25 cellular contexts compared by ENCODE assay signal in genomic region chr6:144325232-144325631, GRCh38.
"Had no signal": no experiment of that assay in that cellular context is flagged by ENCODE, and none has a peak within 500 bp of the region (broad histone marks: within the 10 kb centered on the region; RNA-seq: fewer than 3 reads in every experiment).

No MANE protein-coding gene starts in this region.

- H3K4me3 ChIP-seq: left ventricle myocardium inferior, lung, ovary, right atrium auricular region, skin epidermis, suprapubic skin, thoracic aorta, tibial artery, upper lobe of right lung had no signal

- H3K27me3 ChIP-seq: ovary, right atrium auricular region, suprapubic skin, tibial artery, upper lobe of right lung had no signal

- H3K9me3 Mint-ChIP-seq: mesothelial cell of epicardium; naive B cell; natural killer cell; stimulated activated naive B cell treated with anti-CD40 and anti-IgM and Interleukin-4, amounts not matched to agents 10 μg/mL and 1 μg/mL and 100 μg/mL, for 72 hours; stimulated activated naive CD8-positive, alpha-beta T cell treated with anti-CD3 and anti-CD28 coated beads, Interleukin-15, Interleukin-2, amounts not matched to agents 100 ng/mL and 50 ng/mL, for 24 hours had no signal

- H3K27ac ChIP-seq: left ventricle myocardium inferior, right atrium auricular region, skin epidermis, suprapubic skin, thoracic aorta, upper lobe of right lung had no signal

- H3K9me3 ChIP-seq: ovary, suprapubic skin, thoracic aorta, tibial artery, upper lobe of right lung had no signal

- H3K27ac Mint-ChIP-seq: mesothelial cell of epicardium; progenitor cell of endocrine pancreas; stimulated activated naive B cell treated with anti-CD40 and anti-IgM and Interleukin-4, amounts not matched to agents 10 μg/mL and 1 μg/mL and 100 μg/mL, for 72 hours; stimulated activated naive CD8-positive, alpha-beta T cell treated with anti-CD3 and anti-CD28 coated beads, Interleukin-15, Interleukin-2, amounts not matched to agents 100 ng/mL and 50 ng/mL, for 24 hours had no signal

- H3K36me3 Mint-ChIP-seq: mesothelial cell of epicardium; naive B cell; natural killer cell; stimulated activated naive B cell treated with anti-CD40 and anti-IgM and Interleukin-4, amounts not matched to agents 10 μg/mL and 1 μg/mL and 100 μg/mL, for 72 hours had no signal

- H3K27me3 Mint-ChIP-seq: naive B cell; progenitor cell of endocrine pancreas; stimulated activated naive B cell treated with anti-CD40 and anti-IgM and Interleukin-4, amounts not matched to agents 10 μg/mL and 1 μg/mL and 100 μg/mL, for 72 hours; stimulated activated naive CD8-positive, alpha-beta T cell treated with anti-CD3 and anti-CD28 coated beads, Interleukin-15, Interleukin-2, amounts not matched to agents 100 ng/mL and 50 ng/mL, for 24 hours had no signal

- H3K36me3 ChIP-seq: left ventricle myocardium inferior, ovary, right atrium auricular region, suprapubic skin, thoracic aorta, tibial artery, upper lobe of right lung had no signal

- DNase-seq: hypothalamus; islet precursor cell; left ventricle myocardium inferior; mesendoderm; naive B cell; natural killer cell; ovary; stimulated activated CD4-positive, alpha-beta T cell treated with anti-CD3 and anti-CD28 coated beads, Interleukin-12 subunit alpha, Interleukin-12 subunit beta, amount 100 ng/mL, for 4 hours; stimulated activated CD4-positive, alpha-beta T cell treated with anti-CD3 and anti-CD28 coated beads, Interleukin-15, amount 100 ng/mL, for 24 hours; stimulated activated CD4-positive, alpha-beta T cell treated with anti-CD3 and anti-CD28 coated beads, Interleukin-2, amount 100 ng/mL, for 24 hours; stimulated activated CD4-positive, alpha-beta T cell treated with anti-CD3 and anti-CD28 coated beads, Interleukin-4, amount 100 ng/mL, for 1 hour; stimulated activated naive B cell treated with anti-CD40 and anti-IgM and Interleukin-4, amounts not matched to agents 10 μg/mL and 1 μg/mL and 100 μg/mL, for 72 hours; tibial artery; trophoblast cell; upper lobe of right lung had no signal

- ATAC-seq: natural killer cell; sciatic nerve; stimulated activated naive B cell treated with anti-CD40 and anti-IgM and Interleukin-4, amounts not matched to agents 10 μg/mL and 1 μg/mL and 100 μg/mL, for 72 hours; upper lobe of right lung had no signal

- H3K4me3 Mint-ChIP-seq: mesothelial cell of epicardium; naive B cell; natural killer cell; stimulated activated naive B cell treated with anti-CD40 and anti-IgM and Interleukin-4, amounts not matched to agents 10 μg/mL and 1 μg/mL and 100 μg/mL, for 72 hours; stimulated activated naive CD8-positive, alpha-beta T cell treated with anti-CD3 and anti-CD28 coated beads, Interleukin-15, Interleukin-2, amounts not matched to agents 100 ng/mL and 50 ng/mL, for 24 hours had no signal

- FAIRE-seq: urothelium cell line had no signal
